Comparison of ENCODE assay signal across 8 cellular contexts in the genomic region with DNA sequence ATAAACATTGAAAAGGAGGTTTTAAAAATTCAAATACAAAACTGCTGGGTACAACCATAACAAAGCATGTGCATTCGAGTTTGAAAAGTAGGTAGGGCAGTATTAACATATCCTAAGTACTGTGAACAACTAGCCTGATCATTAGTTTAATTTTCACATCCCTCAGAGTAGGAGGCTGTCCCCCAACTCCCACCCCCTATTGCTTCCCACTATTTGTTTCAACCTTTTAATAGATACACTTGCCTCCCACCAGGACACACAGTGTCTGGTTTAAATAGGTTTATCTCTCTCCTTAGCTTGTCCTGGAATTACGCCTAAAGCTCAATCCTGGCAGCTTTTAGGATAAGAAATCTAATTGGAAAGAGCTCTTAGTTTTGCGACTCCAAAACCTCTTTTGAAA. TPM values are rescaled to one million over a fixed set of nuclear protein-coding genes. Genes with fewer than 3 reads are reported as not detected.
DNase-seq lines count a peak whose midpoint lies in the region; ATAC-seq and TF ChIP-seq lines count a peak whose summit lies in the region.

No MANE protein-coding gene starts in this region.

- peaks cover 15% of the 10 kb centered on the region for H3K27me3 Mint-ChIP-seq in activated CD4-positive, alpha-beta T cell treated with anti-CD3 and anti-CD28 coated beads, Interleukin-2, amount 10 ng/mL, durations not matched to agents 24 days and 14 days
- H3K27me3 Mint-ChIP-seq in activated CD8-positive, alpha-beta T cell treated with anti-CD3 and anti-CD28 coated beads for 36 hours, result no peaks in the 10 kb centered on the region
- H3K27me3 Mint-ChIP-seq in stimulated activated memory B cell treated with anti-CD40 and anti-IgM and Interleukin-4, amounts not matched to agents 10 μg/mL and 1 μg/mL and 100 μg/mL, for 72 hours, result no peaks in the 10 kb centered on the region

- no peak overlapping the region for H3K27ac ChIP-seq in hepatocyte

- POLR2A ChIA-PET in activated CD8-positive, alpha-beta T cell treated with anti-CD3 and anti-CD28 coated beads for 36 hours (lab: Charles Lee), result interaction anchor here (1.4 kb wide), 1 partner anchor 310 kb away, joined by 3 read pairs; a partner anchor contains a TSS

- H3K4me1 ChIP-seq in hepatocyte (ENCODE audit: insufficient read depth), result peaks cover 18% of the 10 kb centered on the region

- no peaks in the 10 kb centered on the region for H3K9me3 Mint-ChIP-seq in activated CD4-positive, alpha-beta T cell treated with anti-CD3 and anti-CD28 coated beads, Interleukin-2, amount 10 ng/mL, durations not matched to agents 24 days and 14 days
- H3K9me3 Mint-ChIP-seq in activated CD8-positive, alpha-beta T cell treated with anti-CD3 and anti-CD28 coated beads for 36 hours, result no peaks in the 10 kb centered on the region
- H3K9me3 Mint-ChIP-seq in stimulated activated memory B cell treated with anti-CD40 and anti-IgM and Interleukin-4, amounts not matched to agents 10 μg/mL and 1 μg/mL and 100 μg/mL, for 72 hours, result no peaks in the 10 kb centered on the region

- H3K79me2 ChIP-seq in hepatocyte, result peaks cover 67% of the 10 kb centered on the region

- intact Hi-C loops in activated CD4-positive, alpha-beta T cell treated with anti-CD3 and anti-CD28 coated beads, Interleukin-2, amount 10 ng/mL, durations not matched to agents 24 days and 14 days (cut with micrococcal nuclease), result loop anchor here (10.0 kb wide), 1 partner anchor 1176 kb away; a partner anchor contains a TSS
- intact Hi-C loops in activated CD8-positive, alpha-beta T cell treated with anti-CD3 and anti-CD28 coated beads for 36 hours (cut with micrococcal nuclease), result loop anchor here (5.0 to 10.0 kb wide), 2 partner anchors 63 to 236 kb away; a partner anchor contains a TSS

- H3K27me3 ChIP-seq in hepatocyte, result no peaks in the 10 kb centered on the region

- H3K4me3 Mint-ChIP-seq in activated CD4-positive, alpha-beta T cell treated with anti-CD3 and anti-CD28 coated beads, Interleukin-2, amount 10 ng/mL, durations not matched to agents 24 days and 14 days, result peak overlapping the region; percentile 97
- H3K4me3 Mint-ChIP-seq in activated CD8-positive, alpha-beta T cell treated with anti-CD3 and anti-CD28 coated beads for 36 hours, result peak overlapping the region; percentile 92
- H3K4me3 Mint-ChIP-seq in stimulated activated memory B cell treated with anti-CD40 and anti-IgM and Interleukin-4, amounts not matched to agents 10 μg/mL and 1 μg/mL and 100 μg/mL, for 72 hours, result peak overlapping the region; percentile 93

- whole genome bisulfite sequencing in hepatocyte (ENCODE audit: low lambda C conversion rate, missing lambda C conversion rate), result 44% methylated on average over 3 of the region's 3 CpGs

- no peak overlapping the region for H3K27ac Mint-ChIP-seq in activated CD4-positive, alpha-beta T cell treated with anti-CD3 and anti-CD28 coated beads, Interleukin-2, amount 10 ng/mL, durations not matched to agents 24 days and 14 days
- no peak overlapping the region for H3K27ac Mint-ChIP-seq in activated CD8-positive, alpha-beta T cell treated with anti-CD3 and anti-CD28 coated beads for 36 hours
- no peak overlapping the region for H3K27ac Mint-ChIP-seq in stimulated activated memory B cell treated with anti-CD40 and anti-IgM and Interleukin-4, amounts not matched to agents 10 μg/mL and 1 μg/mL and 100 μg/mL, for 72 hours

- H3K4me2 ChIP-seq in hepatocyte, result peak overlapping the region; percentile 90

- H3K36me3 ChIP-seq in hepatocyte (replicated peaks; ENCODE audit: insufficient read depth, low read depth), result no peaks in the 10 kb centered on the region

- peaks cover 31% of the 10 kb centered on the region for H3K4me1 Mint-ChIP-seq in activated CD4-positive, alpha-beta T cell treated with anti-CD3 and anti-CD28 coated beads, Interleukin-2, amount 10 ng/mL, durations not matched to agents 24 days and 14 days
- H3K4me1 Mint-ChIP-seq in activated CD8-positive, alpha-beta T cell treated with anti-CD3 and anti-CD28 coated beads for 36 hours (ENCODE audit: low read depth), result peaks cover 28% of the 10 kb centered on the region
- H3K4me1 Mint-ChIP-seq in stimulated activated memory B cell treated with anti-CD40 and anti-IgM and Interleukin-4, amounts not matched to agents 10 μg/mL and 1 μg/mL and 100 μg/mL, for 72 hours, result peaks cover 39% of the 10 kb centered on the region

- peak overlapping the region; percentile 66 for H2AFZ ChIP-seq in hepatocyte

- CTCF ChIA-PET in activated CD8-positive, alpha-beta T cell treated with anti-CD3 and anti-CD28 coated beads for 36 hours (lab: Charles Lee), result interaction anchor here (0.8 to 4.1 kb wide), 4 partner anchors 13 to 189 kb away, joined by 3 to 27 read pairs (median 5); no protein-coding TSS in a partner anchor

- H3K9me2 ChIP-seq in hepatocyte (replicated peaks; ENCODE audit: insufficient read depth), result no peaks in the 10 kb centered on the region

- H3K36me3 Mint-ChIP-seq in activated CD4-positive, alpha-beta T cell treated with anti-CD3 and anti-CD28 coated beads, Interleukin-2, amount 10 ng/mL, durations not matched to agents 24 days and 14 days (ENCODE audit: low read depth), result peaks cover 7% of the 10 kb centered on the region
- no peaks in the 10 kb centered on the region for H3K36me3 Mint-ChIP-seq in activated CD8-positive, alpha-beta T cell treated with anti-CD3 and anti-CD28 coated beads for 36 hours (ENCODE audit: low read depth)
- H3K36me3 Mint-ChIP-seq in stimulated activated memory B cell treated with anti-CD40 and anti-IgM and Interleukin-4, amounts not matched to agents 10 μg/mL and 1 μg/mL and 100 μg/mL, for 72 hours, result no peaks in the 10 kb centered on the region

- TF ChIP-seq CTCF in activated CD8-positive, alpha-beta T cell treated with anti-CD3 and anti-CD28 coated beads for 36 hours (IDR thresholded peaks at IDR 0.05), result no peak
- no peak for TF ChIP-seq CTCF in hepatocyte (IDR thresholded peaks at IDR 0.05; ENCODE audit: poor library complexity)

- no peak for DNase-seq in activated CD4-positive, alpha-beta T cell treated with anti-CD3 and anti-CD28 coated beads, Interleukin-2, amount 10 ng/mL, durations not matched to agents 24 days and 14 days
- no peak for DNase-seq in activated CD4-positive, alpha-beta T cell treated with anti-CD3 and anti-CD28 coated beads, Interleukin-2, amount 50 U/mL, for 4 hours
- no peak for DNase-seq in activated CD8-positive, alpha-beta T cell treated with anti-CD3 and anti-CD28 coated beads for 36 hours
- no peak for DNase-seq in hepatocyte (ENCODE audit: low spot score)
- no peak for DNase-seq in stimulated activated naive CD4-positive, alpha-beta T cell (lab: John Stamatoyannopoulos, UW)

- peaks cover 4% of the 10 kb centered on the region for H4K20me1 ChIP-seq in hepatocyte (ENCODE audit: insufficient read depth, poor library complexity, severe bottlenecking)

- H3K4me3 ChIP-seq in hepatocyte, result peak overlapping the region; percentile 58

- H3K9me3 ChIP-seq in hepatocyte (ENCODE audit: low read depth), result no peaks in the 10 kb centered on the region

- no peak for ATAC-seq in activated CD8-positive, alpha-beta T cell treated with anti-CD3 and anti-CD28 coated beads for 36 hours
- no peak for ATAC-seq in stimulated activated memory B cell treated with anti-CD40 and anti-IgM and Interleukin-4, amounts not matched to agents 10 μg/mL and 1 μg/mL and 100 μg/mL, for 72 hours
- ATAC-seq in HG03039 (IDR thresholded peaks at IDR 0.05; ENCODE audit: unreplicated experiment) (no peak), GM18517 (IDR thresholded peaks at IDR 0.05; ENCODE audit: unreplicated experiment) (no peak)

RNA-seq across cellular contexts. Expression of a gene that starts 2.1 kb away (rescaled TPM):
- total RNA-seq in activated CD4-positive, alpha-beta T cell treated with anti-CD3 and anti-CD28 coated beads, Interleukin-2, amount 10 ng/mL, durations not matched to agents 24 days and 14 days, result 51.8 and 53.4 TPM in 2 replicates
- total RNA-seq in activated CD8-positive, alpha-beta T cell treated with anti-CD3 and anti-CD28 coated beads for 36 hours, result 10 to 100 TPM; 46.0 to 47.1 TPM
- total RNA-seq in hepatocyte, result 19.1 and 20.0 TPM in 2 replicates
- polyA plus RNA-seq in hepatocyte, result 28.7 and 38.4 TPM in 2 replicates

RNA-seq across cellular contexts. Expression of a gene that starts 5.8 kb away (rescaled TPM):
- 22.0 and 23.6 TPM in 2 replicates for total RNA-seq in activated CD4-positive, alpha-beta T cell treated with anti-CD3 and anti-CD28 coated beads, Interleukin-2, amount 10 ng/mL, durations not matched to agents 24 days and 14 days
- 10 to 100 TPM; 18.0 to 19.8 TPM for total RNA-seq in activated CD8-positive, alpha-beta T cell treated with anti-CD3 and anti-CD28 coated beads for 36 hours
- total RNA-seq in hepatocyte, result 40.0 and 43.4 TPM in 2 replicates
- polyA plus RNA-seq in hepatocyte, result 21.1 and 24.0 TPM in 2 replicates
